ENCODE assay signal across 8 cellular contexts in genomic region chr10:17430647-17431355, GRCh38. TPM values are rescaled to one million over a fixed set of nuclear protein-coding genes. Genes with fewer than 3 reads are reported as not detected.
DNase-seq lines count a peak whose midpoint lies in the region; ATAC-seq, FAIRE-seq and TF ChIP-seq lines count a peak whose summit lies in the region.

No MANE protein-coding gene starts in this region.

- no peak overlapping the region for H2AFZ ChIP-seq in DND-41 (ENCODE audit: low read depth, low read length)

- H3K27ac ChIP-seq in DND-41 (ENCODE audit: low read length) (no peak overlapping the region), gastrocnemius medialis (no peak overlapping the region)

- H3K36me3 ChIP-seq in DND-41 (ENCODE audit: insufficient read depth, low read length), result no peaks in the 10 kb centered on the region
- no peaks in the 10 kb centered on the region for H3K36me3 ChIP-seq in gastrocnemius medialis

- in situ Hi-C loops in gastrocnemius medialis (cut with MboI; ENCODE audit: low sequenced_read_pairs in 4 of 4), result loop anchor here (10.0 to 25.0 kb wide), 2 partner anchors 586 to 594 kb away; no protein-coding TSS in a partner anchor

- H3K4me1 ChIP-seq in DND-41 (ENCODE audit: insufficient read depth, low read length) (peaks cover 17% of the 10 kb centered on the region), gastrocnemius medialis (no peaks in the 10 kb centered on the region)

- no peak overlapping the region for H3K4me3 ChIP-seq in DND-41 (ENCODE audit: low read depth in 1 of 2, low read length in 2 of 2)
- no peak overlapping the region for H3K4me3 ChIP-seq in gastrocnemius medialis

- POLR2A ChIA-PET in T-cell (lab: Charles Lee), result no interaction called here

- TF ChIP-seq CTCF in DND-41 (IDR thresholded peaks at IDR 0.05; ENCODE audit: borderline replicate concordance, extremely low read depth, low read length, poor library complexity, severe bottlenecking) (peak; percentile 89), gastrocnemius medialis (IDR thresholded peaks at IDR 0.05 in 4 of 5, conservative IDR thresholded peaks at IDR 0.05 in 1 of 5) (peak; percentile 47 to 82 (median 60))

- peaks cover 5 to 6% of the 10 kb centered on the region in 2 donors for H3K27me3 Mint-ChIP-seq in T-cell

- H3K4me1 Mint-ChIP-seq in T-cell, result peaks cover 53 to 58% (median 54%) of the 10 kb centered on the region in 3 donors

- H3K4me2 ChIP-seq in DND-41 (ENCODE audit: insufficient read depth, low read length), result no peak overlapping the region

- no peaks in the 10 kb centered on the region for H3K9me3 Mint-ChIP-seq in T-cell

- H4K20me1 ChIP-seq in DND-41 (ENCODE audit: insufficient read depth, low read length), result no peaks in the 10 kb centered on the region

- CTCF ChIA-PET in T-cell (lab: Charles Lee), result interaction anchor here (0.6 to 2.6 kb wide), 7 partner anchors 11 to 24 kb away, joined by 3 to 19 read pairs (median 10); no protein-coding TSS in a partner anchor

- intact Hi-C loops in gastrocnemius medialis (cut with DNase I; ENCODE audit: low total_unique reads), result loop anchor here (5.0 kb wide), 1 partner anchor 604 kb away; no protein-coding TSS in a partner anchor

- peak overlapping the region; percentile 5 to 51 for H3K27ac Mint-ChIP-seq in T-cell

- ATAC-seq in DND-41 (ENCODE audit: insufficient read depth, low read depth) (peak; percentile 65), T-cell (replicated peaks in 1 of 4) (no peak), gastrocnemius medialis (peak in 1 of 2 donors; percentile 62), HG02970 (IDR thresholded peaks at IDR 0.05; ENCODE audit: low FRiP score, unreplicated experiment) (no peak), GM21717 (IDR thresholded peaks at IDR 0.05; ENCODE audit: unreplicated experiment) (no peak)

- H3K9ac ChIP-seq in DND-41 (ENCODE audit: low read depth, low read length), result no peak overlapping the region

- DNase-seq in DND-41, result peak; percentile 68
- peak; percentile 48 for DNase-seq in HTR-8/SVneo (ENCODE audit: insufficient read length, low spot score)
- peak in 32 of 34 experiments; percentile 19 to 73 (median 56) for DNase-seq in T-cell
- DNase-seq in astrocyte of the hippocampus (ENCODE audit: low read depth, low spot score), result peak; percentile 89
- DNase-seq in hepatic stellate cell (ENCODE audit: low spot score), result peak; percentile 47
- DNase-seq in gastrocnemius medialis, result peak in 1 of 2 donors; percentile 25

- no peak for TF ChIP-seq POLR2A in gastrocnemius medialis (IDR thresholded peaks at IDR 0.05)

- H3K27me3 ChIP-seq in DND-41 (ENCODE audit: insufficient read depth, low read length, poor library complexity) (peaks cover 21% of the 10 kb centered on the region), gastrocnemius medialis (peaks cover 0 to 11% (median 3%) of the 10 kb centered on the region in 3 donors)

- no peaks in the 10 kb centered on the region for H3K79me2 ChIP-seq in DND-41 (ENCODE audit: insufficient read depth, low read length)

- no peak for FAIRE-seq in HTR-8/SVneo (lab: Jason Lieb, UNC)

- H3K9me3 ChIP-seq in DND-41 (ENCODE audit: insufficient read depth, low read length, severe bottlenecking) (no peaks in the 10 kb centered on the region), gastrocnemius medialis (no peaks in the 10 kb centered on the region)

- peak overlapping the region in 2 of 3 donors; percentile 9 to 82 for H3K4me3 Mint-ChIP-seq in T-cell

- no peaks in the 10 kb centered on the region for H3K36me3 Mint-ChIP-seq in T-cell

RNA-seq across cellular contexts. Expression of gene ST8SIA6, which starts 23.6 kb away (rescaled TPM):
- 1 to 10 TPM in 4 of 5 donors, under 1 TPM in 1; 0.95 to 4.0 (median 1.7) TPM for total RNA-seq in T-cell
- total RNA-seq in gastrocnemius medialis, result under 1 TPM; 0.27 to 0.66 (median 0.44) TPM
